Comparison of ENCODE assay signal across 7 cellular contexts in the genomic region with DNA sequence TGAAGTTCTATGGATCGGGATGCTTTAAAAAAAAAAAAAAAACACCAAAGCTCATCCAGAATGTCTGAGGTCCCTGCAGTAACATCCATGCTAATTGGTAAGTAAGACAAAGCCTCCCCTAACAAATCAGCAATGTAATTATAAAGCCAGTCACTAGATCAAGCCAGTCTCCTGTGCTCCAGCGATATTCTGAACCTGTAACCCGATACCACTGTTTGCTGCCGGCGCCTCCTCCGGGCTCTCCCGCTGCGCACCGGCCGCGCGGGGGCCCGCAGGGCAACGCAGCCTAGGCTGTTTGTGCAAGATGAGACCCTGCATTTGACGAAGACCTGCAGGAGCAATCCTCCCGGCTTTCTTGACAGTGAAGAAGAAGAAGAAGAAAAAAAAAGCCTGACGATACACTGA. TPM values are rescaled to one million over a fixed set of nuclear protein-coding genes. Genes with fewer than 3 reads are reported as not detected.
DNase-seq lines count a peak whose midpoint lies in the region; ATAC-seq and TF ChIP-seq lines count a peak whose summit lies in the region.

No MANE protein-coding gene starts in this region.

- H3K27ac ChIP-seq in RWPE1: peak overlapping the region; percentile 98

- no peak for TF ChIP-seq CTCF in RWPE1 (conservative IDR thresholded peaks at IDR 0.05; ENCODE audit: low read depth)

- DNase-seq in GM03348 (ENCODE audit: low spot score): peak; percentile 79
- peak; percentile 57 for DNase-seq in LHCN-M2 (ENCODE audit: low read depth)
- peak; percentile 69 for DNase-seq in RWPE1 (ENCODE audit: low spot score)
- peak; percentile 30 for DNase-seq in cerebellum (ENCODE audit: low spot score)
- no peak for DNase-seq in left lobe of liver (ENCODE audit: low spot score)
- peak; percentile 35 to 36 for DNase-seq in stimulated activated naive CD8-positive, alpha-beta T cell treated with anti-CD3 and anti-CD28 coated beads, Interleukin-15, amount 100 ng/mL, for 72 hours
- DNase-seq in NCI-H446 treated with DMSO at 0.1 percent for 48 hours (lab: John Stamatoyannopoulos, UW): no peak

- peak overlapping the region; percentile 92 to 93 for H3K27ac Mint-ChIP-seq in stimulated activated naive CD8-positive, alpha-beta T cell treated with anti-CD3 and anti-CD28 coated beads, Interleukin-15, amount 100 ng/mL, for 72 hours

- no peaks in the 10 kb centered on the region for H3K9me3 Mint-ChIP-seq in stimulated activated naive CD8-positive, alpha-beta T cell treated with anti-CD3 and anti-CD28 coated beads, Interleukin-15, amount 100 ng/mL, for 72 hours

- POLR2A ChIA-PET in RWPE1 (lab: Yijun Ruan, JAX; ENCODE audit: low non-redundant PET): interaction anchor here (0.6 to 0.9 kb wide), 3 partner anchors 9 to 106 kb away, joined by 3 to 6 read pairs (median 4); a partner anchor contains a TSS

- CTCF ChIA-PET in RWPE1 (lab: Yijun Ruan, JAX): interaction anchor here (0.6 to 2.5 kb wide), 8 partner anchors 12 to 967 kb away, joined by 3 to 9 read pairs (median 4); no protein-coding TSS in a partner anchor

- H3K27me3 Mint-ChIP-seq in stimulated activated naive CD8-positive, alpha-beta T cell treated with anti-CD3 and anti-CD28 coated beads, Interleukin-15, amount 100 ng/mL, for 72 hours: no peaks in the 10 kb centered on the region

- peak; percentile 58 for ATAC-seq in left lobe of liver
- ATAC-seq in stimulated activated naive CD8-positive, alpha-beta T cell treated with anti-CD3 and anti-CD28 coated beads, Interleukin-15, amount 100 ng/mL, for 72 hours: peak; percentile 49

- H3K4me1 Mint-ChIP-seq in stimulated activated naive CD8-positive, alpha-beta T cell treated with anti-CD3 and anti-CD28 coated beads, Interleukin-15, amount 100 ng/mL, for 72 hours: peaks cover 93% of the 10 kb centered on the region

- H3K4me3 Mint-ChIP-seq in stimulated activated naive CD8-positive, alpha-beta T cell treated with anti-CD3 and anti-CD28 coated beads, Interleukin-15, amount 100 ng/mL, for 72 hours: peak overlapping the region; percentile 93 to 95

RNA-seq across cellular contexts. Expression of a gene that starts 8.7 kb away (rescaled TPM):
- 13.1 and 17.3 TPM in 2 replicates for total RNA-seq in LHCN-M2 (2014; rRNA removed)
- 19.0 TPM for polyA plus RNA-seq in LHCN-M2 (2012)
- total RNA-seq in cerebellum: 5.8 TPM
- total RNA-seq in left lobe of liver: 13.8 TPM

Comparison
In these comparisons a context has a peak if more than half of its experiments do, and no peak if none do; other contexts are left out.
1. DNase-seq: peak in GM03348 (single experiment), LHCN-M2 (single experiment), RWPE1 (single experiment), cerebellum (single experiment) and stimulated activated naive CD8-positive, alpha-beta T cell treated with anti-CD3 and anti-CD28 coated beads, Interleukin-15, amount 100 ng/mL, for 72 hours (2 of 2); none in left lobe of liver (single experiment) and NCI-H446 treated with DMSO at 0.1 percent for 48 hours (single experiment).